8 cellular contexts compared by ENCODE assay signal in the genomic region with DNA sequence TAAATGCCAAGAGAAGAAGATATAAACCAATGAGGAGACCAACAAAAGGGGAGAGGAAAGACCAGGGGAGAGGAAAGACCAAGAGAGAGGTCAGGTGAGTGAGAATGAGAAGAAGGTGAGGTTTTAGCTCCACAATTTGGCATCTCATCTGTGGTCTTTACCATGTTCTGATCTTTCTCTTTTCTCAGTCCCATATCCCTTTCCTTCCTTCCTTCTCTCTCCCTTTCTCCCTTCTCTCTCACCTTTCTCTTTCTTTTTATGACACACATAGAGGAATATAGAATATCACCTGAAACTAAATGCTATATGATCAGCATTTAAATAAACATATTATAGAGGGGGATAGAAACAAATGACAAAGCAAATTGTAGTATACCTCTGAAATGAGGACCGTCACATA.
"Had no signal": no experiment of that assay in that cellular context is flagged by ENCODE, and none has a peak within 500 bp of the region (broad histone marks: within the 10 kb centered on the region; RNA-seq: fewer than 3 reads in every experiment).

No MANE protein-coding gene starts in this region.

- H3K27ac ChIP-seq: HL-60 had no signal

- H3K4me3 ChIP-seq: HAP-1, K562 had no signal

- H3K9me3 ChIP-seq: HAP-1 had no signal

- ATAC-seq: HCT116, K562 had no signal

- DNase-seq: GOT3, H7, IMR-90, KG1 had no signal
